ENCODE assay signal across 9 cellular contexts in genomic region chr11:38759394-38759793, GRCh38.
"Had no signal": no experiment of that assay in that cellular context is flagged by ENCODE, and none has a peak within 500 bp of the region (broad histone marks: within the 10 kb centered on the region; RNA-seq: fewer than 3 reads in every experiment).

No MANE protein-coding gene starts in this region.

- DNase-seq: GM23248, GOT3, H7, HFFc6 had no signal

- H3K36me3 Mint-ChIP-seq: IgD-negative memory B cell had no signal

- H3K4me1 Mint-ChIP-seq: IgD-negative memory B cell had no signal

- H3K27me3 Mint-ChIP-seq: IgD-negative memory B cell had no signal

- H3K27ac Mint-ChIP-seq: HFFc6, IgD-negative memory B cell had no signal

- H3K9me3 ChIP-seq: HAP-1 had no signal

- H3K36me3 ChIP-seq: HAP-1 had no signal

- H3K27ac ChIP-seq: GM23248, HL-60 had no signal

- H3K4me3 Mint-ChIP-seq: HFFc6, IgD-negative memory B cell had no signal

- H2AFZ ChIP-seq: GM23248 had no signal

- H3K4me3 ChIP-seq: GM23248, HAP-1 had no signal

- ATAC-seq: HCT116, HepG2 had no signal

- H3K9ac ChIP-seq: GM23248 had no signal

- H3K4me1 ChIP-seq: HAP-1 had no signal
